Comparison of ENCODE assay signal across 8 cellular contexts in genomic region chr12:51421266-51421884, GRCh38. TPM values are rescaled to one million over a fixed set of nuclear protein-coding genes. Genes with fewer than 3 reads are reported as not detected.
A peak's percentile ranks its signal among the peaks of the same experiment; 100 is the strongest.
DNase-seq lines count a peak whose midpoint lies in the region; ATAC-seq and TF ChIP-seq lines count a peak whose summit lies in the region.

No MANE protein-coding gene starts in this region.

- ATAC-seq in natural killer cell = no peak
- no peak for ATAC-seq in natural killer cell treated with Interleukin-12 subunit alpha and Interleukin-12 subunit beta and Interleukin-15 and Interleukin-18, amount 100 ng/mL, for 72 hours
- no peak for ATAC-seq in stimulated activated effector memory CD8-positive, alpha-beta T cell treated with anti-CD3 and anti-CD28 coated beads, Interleukin-12 subunit alpha, Interleukin-12 subunit beta, amount 100 ng/mL, for 72 hours

- no peaks in the 10 kb centered on the region for H3K27me3 Mint-ChIP-seq in natural killer cell (ENCODE audit: low read depth in 2 of 2)
- H3K27me3 Mint-ChIP-seq in natural killer cell treated with Interleukin-12 subunit alpha and Interleukin-12 subunit beta and Interleukin-15 and Interleukin-18, amount 100 ng/mL, for 72 hours = no peaks in the 10 kb centered on the region

- H3K27ac ChIP-seq in SU-DHL-6 (ENCODE audit: low read depth, low read length) = no peak overlapping the region
- H3K27ac ChIP-seq in breast epithelium = no peak overlapping the region

- no peaks in the 10 kb centered on the region for H3K79me2 ChIP-seq in SU-DHL-6 (ENCODE audit: insufficient read depth, low read length)

- TF ChIP-seq CTCF in natural killer cell (IDR thresholded peaks at IDR 0.05) (peak; percentile 51), SU-DHL-6 (IDR thresholded peaks at IDR 0.05; ENCODE audit: insufficient read depth, low read length, poor library complexity, severe bottlenecking) (peak; percentile 32), breast epithelium (IDR thresholded peaks at IDR 0.05) (peak; percentile 35 to 45 (median 40)), kidney epithelial cell (IDR thresholded peaks at IDR 0.05; ENCODE audit: insufficient read depth, low read length, poor library complexity, severe bottlenecking) (peak; percentile 74)

- H3K9me3 ChIP-seq in SU-DHL-6 (ENCODE audit: insufficient read depth, low read length) = no peaks in the 10 kb centered on the region
- no peaks in the 10 kb centered on the region for H3K9me3 ChIP-seq in breast epithelium

- H3K4me1 ChIP-seq in breast epithelium = no peaks in the 10 kb centered on the region

- peaks cover 10 to 21% of the 10 kb centered on the region in 2 donors for H3K4me1 Mint-ChIP-seq in natural killer cell
- peaks cover 10 to 13% of the 10 kb centered on the region in 2 donors for H3K4me1 Mint-ChIP-seq in natural killer cell treated with Interleukin-12 subunit alpha and Interleukin-12 subunit beta and Interleukin-15 and Interleukin-18, amount 100 ng/mL, for 72 hours (ENCODE audit: low read depth in 2 of 2)
- H3K4me1 Mint-ChIP-seq in stimulated activated effector memory CD8-positive, alpha-beta T cell treated with anti-CD3 and anti-CD28 coated beads, Interleukin-12 subunit alpha, Interleukin-12 subunit beta, amount 100 ng/mL, for 72 hours = peaks cover 11% of the 10 kb centered on the region

- no peak overlapping the region for H3K4me3 Mint-ChIP-seq in natural killer cell
- no peak overlapping the region for H3K4me3 Mint-ChIP-seq in natural killer cell treated with Interleukin-12 subunit alpha and Interleukin-12 subunit beta and Interleukin-15 and Interleukin-18, amount 100 ng/mL, for 72 hours
- H3K4me3 Mint-ChIP-seq in stimulated activated effector memory CD8-positive, alpha-beta T cell treated with anti-CD3 and anti-CD28 coated beads, Interleukin-12 subunit alpha, Interleukin-12 subunit beta, amount 100 ng/mL, for 72 hours = no peak overlapping the region

- H2AFZ ChIP-seq in SU-DHL-6 (ENCODE audit: low read depth, low read length, severe bottlenecking) = no peak overlapping the region

- H3K4me3 ChIP-seq in SU-DHL-6 (ENCODE audit: insufficient read depth, low read length, poor library complexity, severe bottlenecking) = no peak overlapping the region
- no peak overlapping the region for H3K4me3 ChIP-seq in breast epithelium
- H3K4me3 ChIP-seq in kidney epithelial cell (ENCODE audit: low read depth, low read length) = no peak overlapping the region

- H3K27me3 ChIP-seq in SU-DHL-6 (ENCODE audit: low read length) = no peaks in the 10 kb centered on the region; the same call in 1 of the 2 replicates
- H3K27me3 ChIP-seq in breast epithelium = no peaks in the 10 kb centered on the region
- H3K27me3 ChIP-seq in kidney epithelial cell (ENCODE audit: control insufficient read depth, insufficient read depth, low read length) = no peaks in the 10 kb centered on the region

- H3K36me3 ChIP-seq in SU-DHL-6 (ENCODE audit: low read length) = no peaks in the 10 kb centered on the region
- H3K36me3 ChIP-seq in breast epithelium = no peaks in the 10 kb centered on the region
- H3K36me3 ChIP-seq in kidney epithelial cell (ENCODE audit: control insufficient read depth, insufficient read depth, low read length) = no peaks in the 10 kb centered on the region

- no peak overlapping the region for H3K27ac Mint-ChIP-seq in natural killer cell
- no peak overlapping the region for H3K27ac Mint-ChIP-seq in natural killer cell treated with Interleukin-12 subunit alpha and Interleukin-12 subunit beta and Interleukin-15 and Interleukin-18, amount 100 ng/mL, for 72 hours
- H3K27ac Mint-ChIP-seq in stimulated activated effector memory CD8-positive, alpha-beta T cell treated with anti-CD3 and anti-CD28 coated beads, Interleukin-12 subunit alpha, Interleukin-12 subunit beta, amount 100 ng/mL, for 72 hours = no peak overlapping the region

- no peaks in the 10 kb centered on the region for H3K36me3 Mint-ChIP-seq in natural killer cell
- H3K36me3 Mint-ChIP-seq in natural killer cell treated with Interleukin-12 subunit alpha and Interleukin-12 subunit beta and Interleukin-15 and Interleukin-18, amount 100 ng/mL, for 72 hours = no peaks in the 10 kb centered on the region
- no peaks in the 10 kb centered on the region for H3K36me3 Mint-ChIP-seq in stimulated activated effector memory CD8-positive, alpha-beta T cell treated with anti-CD3 and anti-CD28 coated beads, Interleukin-12 subunit alpha, Interleukin-12 subunit beta, amount 100 ng/mL, for 72 hours

- H3K4me2 ChIP-seq in SU-DHL-6 (ENCODE audit: low read depth, low read length, poor library complexity, severe bottlenecking) = no peak overlapping the region

- no peaks in the 10 kb centered on the region for H4K20me1 ChIP-seq in SU-DHL-6 (ENCODE audit: low read depth, low read length)

- TF ChIP-seq POLR2A in breast epithelium (IDR thresholded peaks at IDR 0.05) = no peak

- no peak overlapping the region for H3K9ac ChIP-seq in SU-DHL-6 (ENCODE audit: low read length)

- intact Hi-C loops in natural killer cell (cut with micrococcal nuclease) = loop anchor here (5.0 kb wide), 1 partner anchor 456 kb away; no protein-coding TSS in a partner anchor
- intact Hi-C loops in breast epithelium (cut with DNase I; ENCODE audit: low total_unique reads) = no loop called here

- no peaks in the 10 kb centered on the region for H3K9me2 ChIP-seq in SU-DHL-6 (replicated peaks; ENCODE audit: insufficient read depth, low read length)

- H3F3A ChIP-seq in SU-DHL-6 (ENCODE audit: insufficient read depth) = no peaks in the 10 kb centered on the region

- DNase-seq in natural killer cell (no peak), NCI-H1417 (lab: John Stamatoyannopoulos, UW) (peak; percentile 69 to 91 (median 83)), breast epithelium (ENCODE audit: low spot score in 2 of 2) (peak in 1 of 2 donors; percentile 24), kidney epithelial cell (ENCODE audit: low read depth) (peak; percentile 19)
- no peak for DNase-seq in natural killer cell treated with Interleukin-12 subunit alpha and Interleukin-12 subunit beta and Interleukin-15 and Interleukin-18, amount 100 ng/mL, for 72 hours (ENCODE audit: low spot score)
- peak; percentile 23 to 63 for DNase-seq in stimulated activated effector memory CD8-positive, alpha-beta T cell treated with anti-CD3 and anti-CD28 coated beads, Interleukin-12 subunit alpha, Interleukin-12 subunit beta, amount 100 ng/mL, for 72 hours (ENCODE audit: low spot score in 2 of 2)
- DNase-seq in activated CD4-positive, CD25-positive, alpha-beta regulatory T cell treated with anti-CD3 and anti-CD28 coated beads, Interleukin-2, amount 50 U/mL, for 72 hours = no peak

- H3K9me3 Mint-ChIP-seq in natural killer cell = no peaks in the 10 kb centered on the region
- H3K9me3 Mint-ChIP-seq in natural killer cell treated with Interleukin-12 subunit alpha and Interleukin-12 subunit beta and Interleukin-15 and Interleukin-18, amount 100 ng/mL, for 72 hours = no peaks in the 10 kb centered on the region
- H3K9me3 Mint-ChIP-seq in stimulated activated effector memory CD8-positive, alpha-beta T cell treated with anti-CD3 and anti-CD28 coated beads, Interleukin-12 subunit alpha, Interleukin-12 subunit beta, amount 100 ng/mL, for 72 hours = no peaks in the 10 kb centered on the region

RNA-seq across cellular contexts. Expression of gene SLC4A8, which starts 3.3 kb away (rescaled TPM):
- total RNA-seq in natural killer cell = 10 to 100 TPM in 2 of 3 donors, 1 to 10 TPM in 1; 9.8 to 19.2 (median 13.6) TPM
- 1 to 10 TPM; 4.3 to 6.3 TPM for total RNA-seq in natural killer cell treated with Interleukin-12 subunit alpha and Interleukin-12 subunit beta and Interleukin-15 and Interleukin-18, amount 100 ng/mL, for 72 hours
- 1 to 10 TPM in 2 of 3 donors, under 1 TPM in 1; 0.64 to 8.3 (median 6.2) TPM for total RNA-seq in breast epithelium
- total RNA-seq in kidney epithelial cell = 1.0 and 1.7 TPM in 2 replicates

RNA-seq across cellular contexts. Expression of gene GALNT6, which starts 30.2 kb away (rescaled TPM):
- total RNA-seq in natural killer cell (10 to 100 TPM; 19.3 to 38.5 (median 33.9) TPM), breast epithelium (10 to 100 TPM in 2 of 3 donors, 1 to 10 TPM in 1; 5.8 to 55.8 (median 48.2) TPM), kidney epithelial cell (35.0 and 45.7 TPM in 2 replicates)
- total RNA-seq in natural killer cell treated with Interleukin-12 subunit alpha and Interleukin-12 subunit beta and Interleukin-15 and Interleukin-18, amount 100 ng/mL, for 72 hours = 10 to 100 TPM; 13.2 to 23.5 TPM

Comparison
In these comparisons a context has a peak if more than half of its experiments do, and no peak if none do; other contexts are left out.
1. DNase-seq: peak in NCI-H1417 (3 of 3), kidney epithelial cell (single experiment) and stimulated activated effector memory CD8-positive, alpha-beta T cell treated with anti-CD3 and anti-CD28 coated beads, Interleukin-12 subunit alpha, Interleukin-12 subunit beta, amount 100 ng/mL, for 72 hours (2 of 2); none in natural killer cell (single experiment), natural killer cell treated with Interleukin-12 subunit alpha and Interleukin-12 subunit beta and Interleukin-15 and Interleukin-18, amount 100 ng/mL, for 72 hours (single experiment) and activated CD4-positive, CD25-positive, alpha-beta regulatory T cell treated with anti-CD3 and anti-CD28 coated beads, Interleukin-2, amount 50 U/mL, for 72 hours (single experiment).
2. Peak in every context shown above with its lines, with median percentiles within 50 percentile points of each other: CTCF ChIP-seq.